In the genomic region with DNA sequence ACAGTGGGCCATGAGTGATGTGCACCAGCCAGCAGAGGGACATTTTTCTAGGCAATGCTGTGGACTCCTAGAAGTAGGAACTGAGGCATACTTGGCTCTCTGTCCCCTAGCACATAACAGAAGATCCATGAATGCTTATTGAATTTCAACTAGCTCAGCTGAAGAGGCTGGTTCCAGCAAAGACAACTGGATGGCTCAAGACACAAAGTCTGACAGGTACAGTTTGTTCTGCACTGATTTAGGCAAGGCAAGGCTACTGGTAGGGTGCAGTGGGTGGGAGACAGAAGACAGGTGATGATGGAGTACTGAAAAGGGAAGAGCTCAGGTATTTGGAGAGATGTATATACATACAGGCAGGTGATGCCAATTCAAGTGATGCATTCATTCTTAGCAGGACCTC, we compare ENCODE assay signal across 23 cellular contexts.
"Had no signal": no experiment of that assay in that cellular context is flagged by ENCODE, and none has a peak within 500 bp of the region (broad histone marks: within the 10 kb centered on the region; RNA-seq: fewer than 3 reads in every experiment).

No MANE protein-coding gene starts in this region.

- H3K27ac ChIP-seq: coronary artery, dorsolateral prefrontal cortex, esophagus squamous epithelium, gastroesophageal sphincter, heart right ventricle, left lung had no signal

- H3K9me3 Mint-ChIP-seq: central memory CD8-positive, alpha-beta T cell had no signal

- H3K4me3 Mint-ChIP-seq: central memory CD8-positive, alpha-beta T cell; mesothelial cell of epicardium had no signal

- H3K27ac Mint-ChIP-seq: mesothelial cell of epicardium had no signal

- H3K9me3 ChIP-seq: esophagus squamous epithelium, gastroesophageal sphincter, heart right ventricle, left lung, mucosa of descending colon had no signal

- H3K36me3 Mint-ChIP-seq: mesothelial cell of epicardium had no signal

- H3K4me1 ChIP-seq: esophagus squamous epithelium, gastroesophageal sphincter, heart right ventricle, left lung had no signal

- H3K27me3 ChIP-seq: gastroesophageal sphincter, left lung had no signal

- DNase-seq: cerebellar nuclear complex; dermis blood vessel endothelial cell; dorsolateral prefrontal cortex; effector CD4-positive, alpha-beta T cell; effector memory CD4-positive, alpha-beta T cell; esophagus squamous epithelium; foreskin fibroblast; foreskin melanocyte; glutamatergic neuron; head of caudate nucleus; heart right ventricle; hippocampal formation; left cardiac atrium; left lung; left ventricle myocardium superior; mammary epithelial cell; mesenchymal stem cell; mucosa of descending colon had no signal

- H3K4me1 Mint-ChIP-seq: central memory CD8-positive, alpha-beta T cell; mesothelial cell of epicardium had no signal

- H3K4me3 ChIP-seq: coronary artery, dorsolateral prefrontal cortex, esophagus squamous epithelium, gastroesophageal sphincter, heart right ventricle, left lung, lung, mucosa of descending colon had no signal

- ATAC-seq: gastroesophageal sphincter, heart right ventricle, left cardiac atrium, left lung, left ventricle myocardium superior, mucosa of descending colon had no signal

- H3K36me3 ChIP-seq: esophagus squamous epithelium, gastroesophageal sphincter, heart right ventricle, left lung had no signal
